Comparison of ENCODE assay signal across 12 cellular contexts in the genomic region with DNA sequence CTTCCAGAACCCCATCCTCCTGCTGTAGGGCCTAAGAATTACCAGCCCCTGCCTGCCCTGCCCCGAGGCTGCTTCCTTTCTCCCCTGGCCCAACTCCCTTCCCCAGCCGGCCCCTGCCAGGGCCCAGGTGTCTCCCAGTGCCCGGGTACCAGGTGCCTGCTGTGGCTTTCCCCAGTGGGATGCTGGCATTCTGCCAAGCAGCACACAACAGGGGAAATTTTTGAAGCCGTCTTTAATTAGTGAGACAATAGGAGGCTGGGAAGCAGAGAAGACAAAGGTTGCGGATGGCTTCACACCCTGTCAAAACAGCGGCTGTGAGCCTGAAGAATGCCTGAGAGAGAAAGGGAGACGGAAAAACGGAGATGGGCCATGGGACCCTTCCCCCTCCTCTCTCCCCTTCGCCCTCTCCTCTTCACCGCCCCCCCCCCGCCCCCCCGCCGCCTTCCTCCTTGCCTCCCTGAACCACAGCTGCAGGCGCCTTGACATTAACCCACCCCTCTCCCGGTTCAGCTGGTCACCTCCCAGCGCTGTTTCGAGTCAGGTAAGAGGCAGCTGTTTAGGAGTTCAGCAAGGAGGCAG. TPM values are rescaled to one million over a fixed set of nuclear protein-coding genes. Genes with fewer than 3 reads are reported as not detected.
DNase-seq lines count a peak whose midpoint lies in the region; TF ChIP-seq lines count a peak whose summit lies in the region.
"Had no signal": no experiment of that assay in that cellular context is flagged by ENCODE, and none has a peak within 500 bp of the region (broad histone marks: within the 10 kb centered on the region; RNA-seq: fewer than 3 reads in every experiment).

No MANE protein-coding gene starts in this region.

- H3K4me1 ChIP-seq in neural progenitor cell, result peaks cover 28% of the 10 kb centered on the region
- peaks cover 0 to 5% of the 10 kb centered on the region in 2 donors for H3K4me1 ChIP-seq in right atrium auricular region

- no peaks in the 10 kb centered on the region for H3K36me3 Mint-ChIP-seq in neural progenitor cell
- H3K36me3 Mint-ChIP-seq: CD4-positive, alpha-beta memory T cell had no signal

- H3K9me3 ChIP-seq in neural progenitor cell (ENCODE audit: low read depth) (no peaks in the 10 kb centered on the region), right atrium auricular region (no peaks in the 10 kb centered on the region)

- no peak overlapping the region for H2AFZ ChIP-seq in neural progenitor cell (replicated peaks)

- H3K4me3 Mint-ChIP-seq in neural progenitor cell, result no peak overlapping the region
- H3K4me3 Mint-ChIP-seq: CD4-positive, alpha-beta memory T cell; T-helper 1 cell treated with Interleukin-12 subunit alpha and Interleukin-12 subunit beta and Interleukin-4 antibody, amounts not matched to agents 30 μg/mL and 1 μg/mL, for 36 hours had no signal

- no peak for TF ChIP-seq CTCF in VCaP (conservative IDR thresholded peaks at IDR 0.05)
- no peak for TF ChIP-seq CTCF in neural progenitor cell (IDR thresholded peaks at IDR 0.05)
- TF ChIP-seq CTCF in right atrium auricular region (IDR thresholded peaks at IDR 0.05), result no peak

- peak; percentile 37 for DNase-seq in DMS 273 (lab: John Stamatoyannopoulos, UW; ENCODE audit: unreplicated experiment)
- no peak for DNase-seq in DMS 273 treated with DMSO at 0.1 percent for 48 hours (lab: John Stamatoyannopoulos, UW)
- peak; percentile 55 for DNase-seq in NCI-H1417 treated with DMSO at 0.1 percent for 48 hours (lab: John Stamatoyannopoulos, UW)
- peak; percentile 77 for DNase-seq in neural progenitor cell (ENCODE audit: low spot score)
- no peak for DNase-seq in right atrium auricular region (ENCODE audit: low spot score)
- no peak for DNase-seq in cerebellar cortex (ENCODE audit: low spot score)
- no peak for DNase-seq in ureter (ENCODE audit: low spot score)
- DNase-seq: CD4-positive, alpha-beta memory T cell; NCI-H1930 had no signal

- H3K79me2 ChIP-seq in neural progenitor cell (ENCODE audit: low read depth), result no peaks in the 10 kb centered on the region

- H3K9ac ChIP-seq in neural progenitor cell, result no peak overlapping the region

- peaks cover 18% of the 10 kb centered on the region for H3K27me3 ChIP-seq in neural progenitor cell
- H3K27me3 ChIP-seq in right atrium auricular region, result no peaks in the 10 kb centered on the region

- H3K4me2 ChIP-seq in neural progenitor cell, result peak overlapping the region; percentile 40

- H3F3A ChIP-seq in neural progenitor cell (ENCODE audit: low read depth), result peaks cover 14% of the 10 kb centered on the region

- peaks cover 12% of the 10 kb centered on the region for H3K27me3 Mint-ChIP-seq in neural progenitor cell (ENCODE audit: insufficient read depth, low read depth)

- H3K4me1 Mint-ChIP-seq in neural progenitor cell, result peaks cover 38% of the 10 kb centered on the region
- H3K4me1 Mint-ChIP-seq: CD4-positive, alpha-beta memory T cell had no signal

- H3K36me3 ChIP-seq in neural progenitor cell (no peaks in the 10 kb centered on the region), right atrium auricular region (no peaks in the 10 kb centered on the region)

- no peak overlapping the region for H3K4me3 ChIP-seq in neural progenitor cell
- H3K4me3 ChIP-seq in right atrium auricular region, result no peak overlapping the region

- no peaks in the 10 kb centered on the region for H3K9me3 Mint-ChIP-seq in neural progenitor cell
- H3K9me3 Mint-ChIP-seq: CD4-positive, alpha-beta memory T cell; T-helper 1 cell treated with Interleukin-12 subunit alpha and Interleukin-12 subunit beta and Interleukin-4 antibody, amounts not matched to agents 30 μg/mL and 1 μg/mL, for 36 hours had no signal

- H3K27ac Mint-ChIP-seq in neural progenitor cell, result no peak overlapping the region
- H3K27ac Mint-ChIP-seq: CD4-positive, alpha-beta memory T cell; T-helper 1 cell treated with Interleukin-12 subunit alpha and Interleukin-12 subunit beta and Interleukin-4 antibody, amounts not matched to agents 30 μg/mL and 1 μg/mL, for 36 hours had no signal

- peak overlapping the region; percentile 67 for H3K27ac ChIP-seq in VCaP
- no peak overlapping the region for H3K27ac ChIP-seq in neural progenitor cell
- H3K27ac ChIP-seq in right atrium auricular region, result no peak overlapping the region
- H3K27ac ChIP-seq: 22Rv1 had no signal

- H4K20me1 ChIP-seq in neural progenitor cell (ENCODE audit: low read depth), result peaks cover 39% of the 10 kb centered on the region

RNA-seq across cellular contexts. Expression of gene LRRN2, which starts 33.6 kb away (rescaled TPM):
- total RNA-seq in neural progenitor cell (ENCODE audit: low replicate concordance) (1.9 and 7.2 TPM in 2 replicates), right atrium auricular region (1 to 10 TPM; 6.6 to 8.2 TPM), ureter (2.1 TPM)
- total RNA-seq: CD4-positive, alpha-beta memory T cell had no signal

Comparison
In these comparisons a context has a peak if more than half of its experiments do, and no peak if none do; other contexts are left out.
1. DNase-seq: peak in DMS 273 (single experiment), NCI-H1417 treated with DMSO at 0.1 percent for 48 hours (single experiment) and neural progenitor cell (single experiment); none in DMS 273 treated with DMSO at 0.1 percent for 48 hours (single experiment), right atrium auricular region (single experiment), cerebellar cortex (single experiment) and ureter (single experiment).